Comparison of ENCODE assay signal across 8 cellular contexts in the genomic region with DNA sequence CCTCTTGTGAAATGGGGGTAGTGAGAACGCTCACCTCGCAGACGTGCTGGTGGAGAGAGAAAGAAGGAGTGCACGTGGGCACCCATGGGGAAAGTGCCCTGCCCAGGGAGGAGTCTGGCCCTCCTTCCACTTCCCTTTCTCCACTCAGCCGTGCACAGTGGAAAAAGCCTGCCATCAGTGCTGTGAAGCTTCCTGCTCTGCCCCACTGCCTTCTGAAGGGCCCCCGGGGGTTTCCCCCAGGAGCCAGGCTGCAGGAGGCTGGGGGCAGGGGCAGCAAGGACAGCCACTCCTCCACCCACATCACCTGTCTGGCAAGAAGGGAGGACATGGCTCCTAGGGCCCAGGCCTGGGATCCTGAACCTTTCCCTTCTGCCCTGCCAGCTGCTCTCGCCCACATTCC. TPM values are rescaled to one million over a fixed set of nuclear protein-coding genes. Genes with fewer than 3 reads are reported as not detected.
DNase-seq lines count a peak whose midpoint lies in the region; ATAC-seq and TF ChIP-seq lines count a peak whose summit lies in the region.

No MANE protein-coding gene starts in this region.

- H3K4me3 Mint-ChIP-seq in activated CD4-positive, alpha-beta T cell treated with anti-CD3 and anti-CD28 coated beads, Interleukin-2, amount 10 ng/mL, durations not matched to agents 7 days and 5 days, result no peak overlapping the region

- peaks cover 8% of the 10 kb centered on the region for H3K4me1 Mint-ChIP-seq in activated CD4-positive, alpha-beta T cell treated with anti-CD3 and anti-CD28 coated beads, Interleukin-2, amount 10 ng/mL, durations not matched to agents 7 days and 5 days

- H3K9me3 ChIP-seq in right atrium auricular region, result no peaks in the 10 kb centered on the region

- no peaks in the 10 kb centered on the region for H3K36me3 ChIP-seq in right atrium auricular region

- H3K4me1 ChIP-seq in right atrium auricular region, result peaks cover 0 to 81% of the 10 kb centered on the region in 2 donors

- peak; percentile 19 for DNase-seq in activated CD4-positive, alpha-beta T cell treated with anti-CD3 and anti-CD28 coated beads for 1 hour
- DNase-seq in activated CD4-positive, alpha-beta T cell treated with anti-CD3 and anti-CD28 coated beads, Interleukin-2, amount 10 ng/mL, durations not matched to agents 7 days and 5 days, result no peak
- DNase-seq in HL-60 (ENCODE audit: low read depth in 1 of 2, low spot score in 1 of 2), result peak; percentile 71 to 80
- peak; percentile 7 for DNase-seq in activated T-cell treated with anti-CD3 and anti-CD28 coated beads for 4 hours
- peak; percentile 12 for DNase-seq in stimulated activated CD4-positive, alpha-beta T cell treated with anti-CD3 and anti-CD28 coated beads, Interleukin-2, amount 100 ng/mL, for 4 hours (ENCODE audit: low read depth)
- no peak for DNase-seq in right atrium auricular region (ENCODE audit: low spot score)

- CTCF ChIA-PET in activated CD4-positive, alpha-beta T cell treated with anti-CD3 and anti-CD28 coated beads, Interleukin-2, amount 10 ng/mL, durations not matched to agents 7 days and 5 days (lab: Charles Lee), result interaction anchor here (24.5 kb wide), 1 partner anchor 160 kb away, joined by 441 read pairs; no protein-coding TSS in a partner anchor

- H3K9me3 Mint-ChIP-seq in activated CD4-positive, alpha-beta T cell treated with anti-CD3 and anti-CD28 coated beads, Interleukin-2, amount 10 ng/mL, durations not matched to agents 7 days and 5 days, result no peaks in the 10 kb centered on the region

- H3K27ac Mint-ChIP-seq in activated CD4-positive, alpha-beta T cell treated with anti-CD3 and anti-CD28 coated beads, Interleukin-2, amount 10 ng/mL, durations not matched to agents 7 days and 5 days, result no peak overlapping the region

- no peak for ATAC-seq in HG03280 (IDR thresholded peaks at IDR 0.05; ENCODE audit: unreplicated experiment)
- no peak for ATAC-seq in HG02970 (IDR thresholded peaks at IDR 0.05; ENCODE audit: low FRiP score, unreplicated experiment)

- POLR2A ChIA-PET in activated CD4-positive, alpha-beta T cell treated with anti-CD3 and anti-CD28 coated beads, Interleukin-2, amount 10 ng/mL, durations not matched to agents 7 days and 5 days (lab: Charles Lee), result interaction anchor here (0.7 kb wide), 1 partner anchor 137 kb away, joined by 4 read pairs; no protein-coding TSS in a partner anchor

- peaks cover 4% of the 10 kb centered on the region for H3K27me3 Mint-ChIP-seq in activated CD4-positive, alpha-beta T cell treated with anti-CD3 and anti-CD28 coated beads, Interleukin-2, amount 10 ng/mL, durations not matched to agents 7 days and 5 days

- no peaks in the 10 kb centered on the region for H3K27me3 ChIP-seq in HL-60 (ENCODE audit: insufficient read depth, poor library complexity, severe bottlenecking)
- H3K27me3 ChIP-seq in right atrium auricular region, result no peaks in the 10 kb centered on the region

- TF ChIP-seq CTCF in HL-60 (IDR thresholded peaks at IDR 0.05; ENCODE audit: insufficient read depth, low read length) (no peak), right atrium auricular region (IDR thresholded peaks at IDR 0.05) (no peak)

- no peaks in the 10 kb centered on the region for H3K36me3 Mint-ChIP-seq in activated CD4-positive, alpha-beta T cell treated with anti-CD3 and anti-CD28 coated beads, Interleukin-2, amount 10 ng/mL, durations not matched to agents 7 days and 5 days (ENCODE audit: low read depth)

- H3K27ac ChIP-seq in HL-60 (replicated peaks), result peak overlapping the region; percentile 36; the same call in 1 of the 2 replicates
- no peak overlapping the region for H3K27ac ChIP-seq in right atrium auricular region

- no peak overlapping the region for H3K4me3 ChIP-seq in HL-60 (replicated peaks; ENCODE audit: insufficient read depth, low read length)
- H3K4me3 ChIP-seq in right atrium auricular region, result no peak overlapping the region

RNA-seq across cellular contexts. Expression of a gene that starts 7.6 kb away (rescaled TPM):
- total RNA-seq in activated CD4-positive, alpha-beta T cell treated with anti-CD3 and anti-CD28 coated beads, Interleukin-2, amount 10 ng/mL, durations not matched to agents 7 days and 5 days, result 1 to 10 TPM in 1 of 2 experiments, under 1 TPM in 1; 0.67 to 1.4 TPM
- total RNA-seq in right atrium auricular region, result 10 to 100 TPM; 46.7 to 89.0 TPM

Comparison
In these comparisons a context has a peak if more than half of its experiments do, and no peak if none do; other contexts are left out.
1. DNase-seq: peak in activated CD4-positive, alpha-beta T cell treated with anti-CD3 and anti-CD28 coated beads for 1 hour (single experiment), HL-60 (2 of 2), activated T-cell treated with anti-CD3 and anti-CD28 coated beads for 4 hours (single experiment) and stimulated activated CD4-positive, alpha-beta T cell treated with anti-CD3 and anti-CD28 coated beads, Interleukin-2, amount 100 ng/mL, for 4 hours (single experiment); none in activated CD4-positive, alpha-beta T cell treated with anti-CD3 and anti-CD28 coated beads, Interleukin-2, amount 10 ng/mL, durations not matched to agents 7 days and 5 days (single experiment) and right atrium auricular region (single experiment).
2. RNA of a gene that starts 7.6 kb away (total RNA-seq): 46.7 to 89.0 TPM in right atrium auricular region; 0.67 to 1.4 TPM in activated CD4-positive, alpha-beta T cell treated with anti-CD3 and anti-CD28 coated beads, Interleukin-2, amount 10 ng/mL, durations not matched to agents 7 days and 5 days; every median in the first group is over 10 times any median in the second.